ENCODE assay signal across 9 cellular contexts in genomic region chr19:12647490-12648071, GRCh38.
A peak's percentile ranks its signal among the peaks of the same experiment; 100 is the strongest.
DNase-seq lines count a peak whose midpoint lies in the region; FAIRE-seq lines count a peak whose summit lies in the region.
"Had no signal": no experiment of that assay in that cellular context is flagged by ENCODE, and none has a peak within 500 bp of the region (broad histone marks: within the 10 kb centered on the region; RNA-seq: fewer than 3 reads in every experiment).

No MANE protein-coding gene starts in this region.

- H3K27me3 ChIP-seq in duodenal mucosa (ENCODE audit: control insufficient read depth in 1 of 2, insufficient read depth in 2 of 2, low read length in 2 of 2), result no peaks in the 10 kb centered on the region
- H3K27me3 ChIP-seq in mucosa of rectum (ENCODE audit: control insufficient read depth in 2 of 2, insufficient read depth in 2 of 2, low read length in 2 of 2), result no peaks in the 10 kb centered on the region

- H3K36me3 ChIP-seq in duodenal mucosa (ENCODE audit: control insufficient read depth in 1 of 2, insufficient read depth in 2 of 2, low read length in 2 of 2) (peaks cover 0 to 5% of the 10 kb centered on the region in 2 donors), mucosa of rectum (ENCODE audit: control insufficient read depth in 2 of 2, insufficient read depth in 2 of 2, low read length in 2 of 2) (peaks cover 0 to 6% of the 10 kb centered on the region in 2 donors)
- H3K36me3 ChIP-seq: HAP-1 had no signal

- H3K4me3 ChIP-seq in duodenal mucosa (ENCODE audit: low read depth in 1 of 2, low read length in 2 of 2) (peak overlapping the region; percentile 51 to 66), mucosa of rectum (ENCODE audit: low read length in 2 of 2) (peak overlapping the region; percentile 45 to 57)
- H3K4me3 ChIP-seq: HAP-1 had no signal

- DNase-seq in DMS153 treated with DMSO at 0.1 percent for 48 hours (lab: John Stamatoyannopoulos, UW; ENCODE audit: unreplicated experiment) (peak; percentile 9), NCI-H146 treated with DMSO at 0.1 percent for 48 hours (lab: John Stamatoyannopoulos, UW; ENCODE audit: unreplicated experiment) (peak; percentile 92), T-helper 9 cell (no peak), cortex of kidney (lab: John Stamatoyannopoulos, UW) (no peak), GM19239 (ENCODE audit: insufficient read length, low spot score) (no peak), middle frontal gyrus (ENCODE audit: extremely low spot score, low spot score) (no peak)

- H3K9ac ChIP-seq in duodenal mucosa (ENCODE audit: low read depth in 1 of 2, low read length in 2 of 2) (no peak overlapping the region), mucosa of rectum (ENCODE audit: low read depth in 1 of 2, low read length in 2 of 2) (no peak overlapping the region)

- H3K9me3 ChIP-seq in duodenal mucosa (ENCODE audit: control insufficient read depth in 1 of 2, low read length in 2 of 2), result no peaks in the 10 kb centered on the region
- H3K9me3 ChIP-seq in mucosa of rectum (ENCODE audit: control insufficient read depth in 2 of 2, low read length in 2 of 2), result no peaks in the 10 kb centered on the region
- H3K9me3 ChIP-seq: HAP-1 had no signal

- H3K4me1 ChIP-seq in duodenal mucosa (ENCODE audit: control insufficient read depth in 1 of 2, insufficient read depth in 2 of 2, low read length in 2 of 2) (peaks cover 5% of the 10 kb centered on the region in 2 donors), mucosa of rectum (ENCODE audit: control insufficient read depth in 2 of 2, insufficient read depth in 2 of 2, low read length in 2 of 2) (peaks cover 5 to 6% of the 10 kb centered on the region in 2 donors)
- H3K4me1 ChIP-seq: HAP-1 had no signal

- FAIRE-seq in GM19239 (lab: Jason Lieb, UNC), result no peak

- H3K27ac ChIP-seq in duodenal mucosa (ENCODE audit: low read depth, low read length), result no peak overlapping the region
- H3K27ac ChIP-seq in mucosa of rectum (ENCODE audit: low read depth in 2 of 2, low read length in 2 of 2), result no peak overlapping the region

Comparison
In these comparisons a context has a peak if more than half of its experiments do, and no peak if none do; other contexts are left out.
1. DNase-seq: peak in DMS153 treated with DMSO at 0.1 percent for 48 hours (single experiment) and NCI-H146 treated with DMSO at 0.1 percent for 48 hours (single experiment); none in T-helper 9 cell (single experiment), cortex of kidney (single experiment), GM19239 (single experiment) and middle frontal gyrus (single experiment).